ENCODE assay signal across 8 cellular contexts in the genomic region with DNA sequence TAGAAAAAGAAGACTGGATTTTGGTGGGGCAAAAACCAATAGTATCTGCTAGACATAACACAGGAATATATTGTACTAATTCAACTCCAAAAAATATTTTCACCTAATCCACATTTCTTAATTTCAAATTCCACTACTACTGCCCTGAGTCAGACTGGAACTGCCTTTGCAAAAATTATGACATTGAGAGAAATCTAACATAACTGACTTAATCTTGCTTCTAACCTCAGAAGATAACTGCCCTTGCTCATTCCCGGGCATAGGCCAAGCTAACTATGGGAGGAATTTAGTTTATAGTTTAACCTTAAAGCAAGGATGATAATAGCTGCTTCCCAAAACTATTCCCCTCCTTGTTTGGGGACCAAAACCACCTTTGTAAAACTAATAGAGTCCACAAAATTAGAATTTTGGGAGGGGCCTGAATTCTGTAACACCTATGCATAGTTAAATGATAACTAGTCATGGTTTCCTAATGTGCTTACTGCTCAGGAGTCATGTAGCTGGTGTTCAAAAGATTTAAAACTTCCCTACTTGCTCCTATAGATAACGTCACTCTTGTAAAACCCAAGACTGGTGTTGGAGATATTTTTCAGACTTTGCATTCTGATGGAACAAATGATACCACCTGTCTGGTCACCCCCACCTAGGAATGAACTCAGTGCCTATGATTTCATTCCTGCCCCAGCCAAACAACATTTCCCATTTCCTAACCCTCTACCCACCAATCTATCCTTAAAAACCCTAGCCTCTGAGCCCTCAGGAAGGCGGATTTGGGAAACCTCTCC.
"Had no signal": no experiment of that assay in that cellular context is flagged by ENCODE, and none has a peak within 500 bp of the region (broad histone marks: within the 10 kb centered on the region; RNA-seq: fewer than 3 reads in every experiment).

No MANE protein-coding gene starts in this region.

- FAIRE-seq: G401.6, GM12878, GM12891, GM12892, GM18507, GM19239 had no signal

- H3K4me3 ChIP-seq: GM12878 had no signal

- DNase-seq: GDM1, GF-D8 had no signal

- ATAC-seq: GM12878 had no signal
